Comparison of ENCODE assay signal across 13 cellular contexts in the genomic region with DNA sequence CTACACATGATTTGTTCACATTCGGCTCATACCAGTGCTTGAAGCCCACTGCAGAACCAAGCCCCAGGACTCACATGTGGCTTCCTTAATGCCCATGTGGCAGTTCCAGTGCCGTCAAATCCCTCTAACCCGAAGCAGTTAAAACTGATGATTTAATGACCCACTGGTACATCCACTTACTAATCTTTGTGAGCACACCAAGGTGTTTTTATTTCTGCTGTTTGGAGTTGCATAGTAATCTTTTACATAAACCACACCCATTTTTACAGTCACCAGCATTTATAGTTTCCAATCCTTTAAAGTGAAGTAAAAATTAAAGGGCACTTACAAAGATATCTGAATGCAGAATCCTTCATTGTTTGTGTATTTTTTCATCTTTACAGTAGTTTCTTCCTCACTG.
"Had no signal": no experiment of that assay in that cellular context is flagged by ENCODE, and none has a peak within 500 bp of the region (broad histone marks: within the 10 kb centered on the region; RNA-seq: fewer than 3 reads in every experiment).

No MANE protein-coding gene starts in this region.

- H3K27ac ChIP-seq: dorsolateral prefrontal cortex had no signal

- H3K4me3 ChIP-seq: dorsolateral prefrontal cortex, lung had no signal

- DNase-seq: activated CD4-positive, alpha-beta T cell treated with anti-CD3 and anti-CD28 coated beads, Interleukin-2, amount 10 ng/mL, durations not matched to agents 7 days and 5 days; activated CD4-positive, CD25-positive, alpha-beta regulatory T cell; activated naive CD8-positive, alpha-beta T cell treated with anti-CD3 and anti-CD28 coated beads for 36 hours; cerebellar nuclear complex; dorsolateral prefrontal cortex; immature natural killer cell; left cardiac atrium; stimulated activated CD4-positive, alpha-beta T cell treated with anti-CD3 and anti-CD28 coated beads, Interleukin-15, amount 100 ng/mL, for 24 hours; stimulated activated CD4-positive, alpha-beta T cell treated with anti-CD3 and anti-CD28 coated beads, Interleukin-4, amount 100 ng/mL, for 24 hours; T-helper 2 cell had no signal

- H3K4me1 Mint-ChIP-seq: activated CD4-positive, alpha-beta T cell treated with anti-CD3 and anti-CD28 coated beads, Interleukin-2, amount 10 ng/mL, durations not matched to agents 7 days and 5 days; immature natural killer cell had no signal

- H3K9me3 Mint-ChIP-seq: activated CD4-positive, alpha-beta T cell treated with anti-CD3 and anti-CD28 coated beads, Interleukin-2, amount 10 ng/mL, durations not matched to agents 7 days and 5 days; activated naive CD8-positive, alpha-beta T cell treated with anti-CD3 and anti-CD28 coated beads for 36 hours; immature natural killer cell; natural killer cell treated with Interleukin-12 subunit alpha and Interleukin-12 subunit beta and Interleukin-15 and Interleukin-18, amount 100 ng/mL, for 72 hours; stimulated activated naive CD8-positive, alpha-beta T cell treated with anti-CD3 and anti-CD28 coated beads, Interleukin-15, Interleukin-2, amounts not matched to agents 100 ng/mL and 50 ng/mL, for 24 hours had no signal

- H3K27ac Mint-ChIP-seq: activated CD4-positive, alpha-beta T cell treated with anti-CD3 and anti-CD28 coated beads, Interleukin-2, amount 10 ng/mL, durations not matched to agents 7 days and 5 days; activated naive CD8-positive, alpha-beta T cell treated with anti-CD3 and anti-CD28 coated beads for 36 hours; immature natural killer cell; natural killer cell treated with Interleukin-12 subunit alpha and Interleukin-12 subunit beta and Interleukin-15 and Interleukin-18, amount 100 ng/mL, for 72 hours; stimulated activated naive CD8-positive, alpha-beta T cell treated with anti-CD3 and anti-CD28 coated beads, Interleukin-15, Interleukin-2, amounts not matched to agents 100 ng/mL and 50 ng/mL, for 24 hours had no signal

- H3K4me3 Mint-ChIP-seq: activated CD4-positive, alpha-beta T cell treated with anti-CD3 and anti-CD28 coated beads, Interleukin-2, amount 10 ng/mL, durations not matched to agents 7 days and 5 days; activated naive CD8-positive, alpha-beta T cell treated with anti-CD3 and anti-CD28 coated beads for 36 hours; immature natural killer cell; natural killer cell treated with Interleukin-12 subunit alpha and Interleukin-12 subunit beta and Interleukin-15 and Interleukin-18, amount 100 ng/mL, for 72 hours; stimulated activated naive CD8-positive, alpha-beta T cell treated with anti-CD3 and anti-CD28 coated beads, Interleukin-15, Interleukin-2, amounts not matched to agents 100 ng/mL and 50 ng/mL, for 24 hours had no signal

- H3K36me3 Mint-ChIP-seq: activated naive CD8-positive, alpha-beta T cell treated with anti-CD3 and anti-CD28 coated beads for 36 hours; immature natural killer cell; natural killer cell treated with Interleukin-12 subunit alpha and Interleukin-12 subunit beta and Interleukin-15 and Interleukin-18, amount 100 ng/mL, for 72 hours had no signal
